In genomic region chr11:44623321-44623715, GRCh38 we compare ENCODE assay signal across 1 cellular context.
TF ChIP-seq lines count a peak whose summit lies in the region.

No MANE protein-coding gene starts in this region.

TF ChIP-seq in GM12878, 131 proteins besides CTCF, POLR2A, EP300 and RAD21 (continued from another document):
- peak; percentile 21 for TF ChIP-seq E2F8 (IDR thresholded peaks at IDR 0.05; ENCODE audit: low read depth, partially characterized antibody)
- peak; percentile 16 for TF ChIP-seq BCL3 (IDR thresholded peaks at IDR 0.05; ENCODE audit: borderline replicate concordance, insufficient read depth, low read depth, low read length, poor library complexity, severe bottlenecking)
- TF ChIP-seq PRDM15 (CRISPR knock-in tag; IDR thresholded peaks at IDR 0.05), result no peak
- TF ChIP-seq POLR2AphosphoS2 (IDR thresholded peaks at IDR 0.05; ENCODE audit: low read depth, low read length), result peak; percentile 58
